24 cellular contexts compared by ENCODE assay signal in the genomic region with DNA sequence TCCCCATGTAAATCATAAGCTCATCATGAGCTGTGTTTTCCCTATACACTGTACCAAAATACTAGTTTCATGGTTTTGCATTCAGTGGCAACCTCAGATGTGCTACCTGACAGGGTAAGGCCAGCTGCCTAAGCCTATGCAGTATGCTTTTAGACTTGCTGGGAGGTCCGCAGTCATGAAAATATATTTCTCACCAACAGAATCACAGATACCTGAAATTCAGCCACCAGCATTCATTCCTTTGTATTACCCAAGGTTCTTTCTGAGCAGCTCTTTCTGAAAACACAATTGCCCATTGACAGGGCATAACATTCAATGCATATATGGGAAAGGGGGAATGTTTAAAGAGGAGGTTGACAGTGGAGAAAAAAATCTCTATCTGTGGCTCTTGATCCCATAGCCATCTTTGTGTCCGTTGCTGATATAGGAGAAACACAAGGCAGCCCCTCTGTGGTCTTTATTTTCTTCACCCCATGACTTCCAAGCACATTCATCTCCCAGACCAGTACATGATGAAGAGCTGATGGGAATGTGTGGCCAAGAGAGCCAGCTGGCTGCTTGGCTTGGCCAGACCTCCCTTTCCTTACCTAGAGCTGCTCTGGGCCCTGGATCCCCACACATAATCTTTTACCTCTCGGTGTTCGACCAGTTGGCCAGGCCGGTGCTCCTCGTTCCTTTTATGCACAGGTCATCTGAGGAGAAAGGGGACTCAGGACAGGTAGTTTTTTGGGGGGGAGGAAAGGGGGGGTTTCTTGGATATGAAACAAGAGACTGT.
DNase-seq lines count a peak whose midpoint lies in the region; TF ChIP-seq lines count a peak whose summit lies in the region.
"Had no signal": no experiment of that assay in that cellular context is flagged by ENCODE, and none has a peak within 500 bp of the region (broad histone marks: within the 10 kb centered on the region; RNA-seq: fewer than 3 reads in every experiment).

No MANE protein-coding gene starts in this region.

- H3K27ac ChIP-seq in trophoblast cell (ENCODE audit: low read depth, low read length) (no peak overlapping the region), Karpas-422 (ENCODE audit: low read length) (no peak overlapping the region)
- H3K27ac ChIP-seq: BLaER1 had no signal

- H3K79me1 ChIP-seq in trophoblast cell (ENCODE audit: low read length): no peaks in the 10 kb centered on the region

- peak; percentile 81 for DNase-seq in cerebellar cortex (ENCODE audit: low spot score)
- DNase-seq in cerebellum (ENCODE audit: low spot score): peak; percentile 72
- DNase-seq in glutamatergic neuron: no peak
- peak; percentile 60 to 84 for DNase-seq in trophoblast cell
- no peak for DNase-seq in activated T-helper 2 cell treated with anti-CD3 and anti-CD28 coated beads, Interferon-gamma antibody, Interleukin-2, Interleukin-4, amounts not matched to agents 10 μg/mL and 5 μg/mL and 100 μg/mL, durations not matched to agents 14 hours and 24 hours and 36 hours (ENCODE audit: low spot score)
- no peak for DNase-seq in stimulated activated CD4-positive, alpha-beta T cell treated with anti-CD3 and anti-CD28 coated beads, Interleukin-15, amount 100 ng/mL, for 24 hours
- DNase-seq in NK-92 (lab: John Stamatoyannopoulos, UW; ENCODE audit: unreplicated experiment): no peak
- no peak for DNase-seq in Karpas-422
- DNase-seq: 8988T; ACHN; BE2C; CD4-positive, alpha-beta memory T cell; CD4-positive, CD25-positive, alpha-beta regulatory T cell; CD8-positive, alpha-beta memory T cell; COR-L47; DMS 273 treated with DMSO at 0.1 percent for 48 hours; DMS153; DMS53; DMS79; DND-41; EL; GF-D8 had no signal

- H3K9ac ChIP-seq in trophoblast cell (ENCODE audit: low read length) (no peak overlapping the region), Karpas-422 (ENCODE audit: low read length) (no peak overlapping the region)
- H3K9ac ChIP-seq: BLaER1 had no signal

- peaks cover 5% of the 10 kb centered on the region for H3K9me3 Mint-ChIP-seq in glutamatergic neuron (ENCODE audit: unreplicated experiment)
- H3K9me3 Mint-ChIP-seq in activated T-helper 2 cell treated with anti-CD3 and anti-CD28 coated beads, Interferon-gamma antibody, Interleukin-2, Interleukin-4, amounts not matched to agents 10 μg/mL and 5 μg/mL and 100 μg/mL, durations not matched to agents 14 hours and 24 hours and 36 hours: no peaks in the 10 kb centered on the region
- H3K9me3 Mint-ChIP-seq: CD14-positive monocyte had no signal

- H4K20me1 ChIP-seq in Karpas-422 (ENCODE audit: insufficient read depth, low read depth, low read length): no peaks in the 10 kb centered on the region
- H4K20me1 ChIP-seq: BLaER1 had no signal

- no peak overlapping the region for H2BK12ac ChIP-seq in trophoblast cell (ENCODE audit: low read length)

- peaks cover 4% of the 10 kb centered on the region for H3K36me3 Mint-ChIP-seq in glutamatergic neuron (ENCODE audit: unreplicated experiment)
- H3K36me3 Mint-ChIP-seq in activated T-helper 2 cell treated with anti-CD3 and anti-CD28 coated beads, Interferon-gamma antibody, Interleukin-2, Interleukin-4, amounts not matched to agents 10 μg/mL and 5 μg/mL and 100 μg/mL, durations not matched to agents 14 hours and 24 hours and 36 hours (ENCODE audit: low read depth): no peaks in the 10 kb centered on the region
- H3K36me3 Mint-ChIP-seq: CD14-positive monocyte; CD4-positive, alpha-beta memory T cell; CD4-positive, CD25-positive, alpha-beta regulatory T cell; CD8-positive, alpha-beta memory T cell had no signal

- no peak overlapping the region for H4K12ac ChIP-seq in trophoblast cell (ENCODE audit: low read depth, low read length)

- intact Hi-C loops in activated T-helper 2 cell treated with anti-CD3 and anti-CD28 coated beads, Interferon-gamma antibody, Interleukin-2, Interleukin-4, amounts not matched to agents 10 μg/mL and 5 μg/mL and 100 μg/mL, durations not matched to agents 14 hours and 24 hours and 36 hours (cut with micrococcal nuclease): no loop called here

- no peaks in the 10 kb centered on the region for H3K9me2 ChIP-seq in Karpas-422 (replicated peaks; ENCODE audit: insufficient read depth, low read length)

- peaks cover 8% of the 10 kb centered on the region for H3K27me3 Mint-ChIP-seq in glutamatergic neuron (ENCODE audit: unreplicated experiment)
- H3K27me3 Mint-ChIP-seq in activated T-helper 2 cell treated with anti-CD3 and anti-CD28 coated beads, Interferon-gamma antibody, Interleukin-2, Interleukin-4, amounts not matched to agents 10 μg/mL and 5 μg/mL and 100 μg/mL, durations not matched to agents 14 hours and 24 hours and 36 hours (ENCODE audit: low read depth): no peaks in the 10 kb centered on the region

- H3K4me3 ChIP-seq in trophoblast cell (ENCODE audit: low read depth, low read length) (no peak overlapping the region), Karpas-422 (ENCODE audit: low read length) (no peak overlapping the region)
- H3K4me3 ChIP-seq: BLaER1 had no signal

- no peak overlapping the region for H3K23ac ChIP-seq in trophoblast cell (ENCODE audit: low read length)

- H3K4me1 Mint-ChIP-seq in glutamatergic neuron (ENCODE audit: low read depth, unreplicated experiment): peaks cover 31% of the 10 kb centered on the region
- H3K4me1 Mint-ChIP-seq in activated T-helper 2 cell treated with anti-CD3 and anti-CD28 coated beads, Interferon-gamma antibody, Interleukin-2, Interleukin-4, amounts not matched to agents 10 μg/mL and 5 μg/mL and 100 μg/mL, durations not matched to agents 14 hours and 24 hours and 36 hours (ENCODE audit: low read depth): no peaks in the 10 kb centered on the region
- H3K4me1 Mint-ChIP-seq: CD14-positive monocyte; CD4-positive, alpha-beta memory T cell; CD4-positive, CD25-positive, alpha-beta regulatory T cell; CD8-positive, alpha-beta memory T cell had no signal

- H4K91ac ChIP-seq in trophoblast cell (ENCODE audit: low read depth, low read length): no peak overlapping the region

- H2BK120ac ChIP-seq in trophoblast cell (ENCODE audit: insufficient read depth, low read length, poor library complexity): no peak overlapping the region

- H3K9me3 ChIP-seq in trophoblast cell (ENCODE audit: insufficient read depth, low read depth, low read length): no peaks in the 10 kb centered on the region
- no peaks in the 10 kb centered on the region for H3K9me3 ChIP-seq in Karpas-422 (ENCODE audit: low read length)
- H3K9me3 ChIP-seq: BE2C, BLaER1 had no signal

- no peak overlapping the region for H3K18ac ChIP-seq in trophoblast cell (ENCODE audit: low read length)

- no peak for TF ChIP-seq CTCF in glutamatergic neuron (IDR thresholded peaks at IDR 0.05; ENCODE audit: partially characterized antibody, unreplicated experiment)

- no peak overlapping the region for H2BK5ac ChIP-seq in trophoblast cell (ENCODE audit: low read depth, low read length, poor library complexity)

- H3K79me2 ChIP-seq in trophoblast cell (ENCODE audit: control insufficient read depth, insufficient read depth, low read length, poor library complexity) (no peaks in the 10 kb centered on the region), Karpas-422 (ENCODE audit: low read length) (no peaks in the 10 kb centered on the region)

- no peak overlapping the region for H3K4me2 ChIP-seq in trophoblast cell (ENCODE audit: low read length)
- no peak overlapping the region for H3K4me2 ChIP-seq in Karpas-422 (ENCODE audit: low read depth, low read length, poor library complexity, severe bottlenecking)
- H3K4me2 ChIP-seq: BLaER1 had no signal

- H4K8ac ChIP-seq in trophoblast cell (ENCODE audit: low read depth, low read length): no peak overlapping the region

- no peaks in the 10 kb centered on the region for H3K27me3 ChIP-seq in trophoblast cell (ENCODE audit: insufficient read depth, low read length)
- H3K27me3 ChIP-seq in Karpas-422 (ENCODE audit: low read length): no peaks in the 10 kb centered on the region
- H3K27me3 ChIP-seq: BE2C, BLaER1 had no signal

- H3K4me3 Mint-ChIP-seq in glutamatergic neuron (ENCODE audit: unreplicated experiment): no peak overlapping the region
- H3K4me3 Mint-ChIP-seq in activated T-helper 2 cell treated with anti-CD3 and anti-CD28 coated beads, Interferon-gamma antibody, Interleukin-2, Interleukin-4, amounts not matched to agents 10 μg/mL and 5 μg/mL and 100 μg/mL, durations not matched to agents 14 hours and 24 hours and 36 hours (ENCODE audit: low read depth): no peak overlapping the region
- H3K4me3 Mint-ChIP-seq: CD14-positive monocyte; CD4-positive, alpha-beta memory T cell; CD4-positive, CD25-positive, alpha-beta regulatory T cell; CD8-positive, alpha-beta memory T cell had no signal

- WGBS in trophoblast cell (ENCODE audit: extremely low coverage, insufficient coverage, insufficient read length): no CpG with 5 or more reads among the region's 6 CpGs

- H3K4me1 ChIP-seq in trophoblast cell (ENCODE audit: control insufficient read depth in 1 of 2, insufficient read depth in 2 of 2, low read length in 2 of 2) (no peaks in the 10 kb centered on the region), Karpas-422 (ENCODE audit: low read length) (no peaks in the 10 kb centered on the region)
- H3K4me1 ChIP-seq: BE2C had no signal

- H2AFZ ChIP-seq in trophoblast cell (ENCODE audit: insufficient read depth, low read length, poor library complexity) (no peak overlapping the region), Karpas-422 (ENCODE audit: low read length) (no peak overlapping the region)

- H3K36me3 ChIP-seq in trophoblast cell (ENCODE audit: control insufficient read depth in 1 of 2, insufficient read depth in 2 of 2, low read length in 2 of 2): no peaks in the 10 kb centered on the region
- no peaks in the 10 kb centered on the region for H3K36me3 ChIP-seq in Karpas-422 (ENCODE audit: insufficient read depth, low read length)
- H3K36me3 ChIP-seq: BE2C, BLaER1 had no signal

- peak overlapping the region; percentile 24 for H3K27ac Mint-ChIP-seq in glutamatergic neuron (ENCODE audit: unreplicated experiment)
- H3K27ac Mint-ChIP-seq in activated T-helper 2 cell treated with anti-CD3 and anti-CD28 coated beads, Interferon-gamma antibody, Interleukin-2, Interleukin-4, amounts not matched to agents 10 μg/mL and 5 μg/mL and 100 μg/mL, durations not matched to agents 14 hours and 24 hours and 36 hours: no peak overlapping the region
- H3K27ac Mint-ChIP-seq: CD14-positive monocyte; CD4-positive, alpha-beta memory T cell; CD4-positive, CD25-positive, alpha-beta regulatory T cell; CD8-positive, alpha-beta memory T cell had no signal

- H3K4ac ChIP-seq in trophoblast cell (ENCODE audit: low read depth, low read length): no peak overlapping the region

- no peak overlapping the region for H2AK5ac ChIP-seq in trophoblast cell (ENCODE audit: low read length)

- no peak overlapping the region for H3K14ac ChIP-seq in trophoblast cell (ENCODE audit: low read length)

Comparison
In these comparisons a context has a peak if more than half of its experiments do, and no peak if none do; other contexts are left out.
1. DNase-seq: peak in cerebellar cortex (single experiment), cerebellum (single experiment) and trophoblast cell (2 of 2); none in glutamatergic neuron (single experiment), activated T-helper 2 cell treated with anti-CD3 and anti-CD28 coated beads, Interferon-gamma antibody, Interleukin-2, Interleukin-4, amounts not matched to agents 10 μg/mL and 5 μg/mL and 100 μg/mL, durations not matched to agents 14 hours and 24 hours and 36 hours (single experiment), stimulated activated CD4-positive, alpha-beta T cell treated with anti-CD3 and anti-CD28 coated beads, Interleukin-15, amount 100 ng/mL, for 24 hours (single experiment), NK-92 (single experiment) and Karpas-422 (single experiment).